ENCODE assay signal across 14 cellular contexts in the genomic region with DNA sequence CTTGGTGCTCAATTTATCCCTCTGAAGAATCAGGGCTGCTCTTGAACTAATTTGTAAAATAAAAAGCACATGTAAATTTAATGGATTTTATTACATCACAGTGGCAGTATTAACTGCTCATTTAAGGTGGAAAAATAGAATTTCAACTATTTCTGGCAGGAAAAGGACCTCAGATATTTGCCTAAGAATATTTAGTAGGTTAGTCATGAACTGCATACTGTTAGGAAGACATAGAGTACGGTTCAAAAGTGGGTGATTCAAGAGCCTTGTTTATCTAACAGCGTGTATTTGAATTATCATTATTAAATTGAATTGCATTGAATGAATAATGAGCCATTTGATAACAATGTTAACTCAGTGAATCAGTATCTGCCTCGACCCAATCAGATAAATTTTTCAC.
"Had no signal": no experiment of that assay in that cellular context is flagged by ENCODE, and none has a peak within 500 bp of the region (broad histone marks: within the 10 kb centered on the region; RNA-seq: fewer than 3 reads in every experiment).

No MANE protein-coding gene starts in this region.

- H3K9me3 ChIP-seq: body of pancreas, tibial artery, vagina had no signal

- H3K36me3 ChIP-seq: tibial artery, vagina had no signal

- DNase-seq: activated CD4-positive, alpha-beta T cell treated with anti-CD3 and anti-CD28 coated beads for 36 hours; activated CD8-positive, alpha-beta T cell treated with anti-CD3 and anti-CD28 coated beads for 36 hours; activated naive CD4-positive, alpha-beta T cell; body of pancreas; effector memory CD8-positive, alpha-beta T cell; foreskin melanocyte; head of caudate nucleus; naive B cell; posterior cingulate gyrus; small intestine; T1000; tibial artery had no signal

- H3K27ac ChIP-seq: body of pancreas, epithelial cell of prostate, tibial artery, vagina had no signal

- H3K27me3 ChIP-seq: body of pancreas, tibial artery, vagina had no signal

- ATAC-seq: activated CD4-positive, alpha-beta T cell treated with anti-CD3 and anti-CD28 coated beads for 36 hours; activated CD8-positive, alpha-beta T cell treated with anti-CD3 and anti-CD28 coated beads for 36 hours; body of pancreas; effector memory CD8-positive, alpha-beta T cell had no signal

- H3K4me1 ChIP-seq: body of pancreas, tibial artery, vagina had no signal

- H3K4me3 ChIP-seq: body of pancreas, tibial artery, vagina had no signal
